ENCODE assay signal across 12 cellular contexts in genomic region chr14:94612174-94612573, GRCh38. TPM values are rescaled to one million over a fixed set of nuclear protein-coding genes. Genes with fewer than 3 reads are reported as not detected.
A peak's percentile ranks its signal among the peaks of the same experiment; 100 is the strongest.
DNase-seq lines count a peak whose midpoint lies in the region; ATAC-seq and TF ChIP-seq lines count a peak whose summit lies in the region.
"Had no signal": no experiment of that assay in that cellular context is flagged by ENCODE, and none has a peak within 500 bp of the region (broad histone marks: within the 10 kb centered on the region; RNA-seq: fewer than 3 reads in every experiment).

Gene SERPINA3, plus strand, starts transcription at chr14:94612391. Its CDS starts 2,051 bp downstream, at chr14:94614442.

- DNase-seq in AG08395 (ENCODE audit: low spot score) (peak; percentile 9), cerebellar cortex (ENCODE audit: low spot score) (peak; percentile 77), kidney epithelial cell (ENCODE audit: low read depth) (no peak), psoas muscle (no peak), AG20443 (ENCODE audit: low spot score) (no peak), kidney tubule cell (ENCODE audit: low spot score) (no peak)
- no peak for DNase-seq in effector CD4-positive, alpha-beta T cell
- DNase-seq: KG1, NCI-H2107 had no signal

- H3K4me1 ChIP-seq in psoas muscle = no peaks in the 10 kb centered on the region

- 40 to 45% (median 42%) methylated on average over 4 of the region's 4 CpGs for WGBS in psoas muscle, 3 donors

- H3K4me3 ChIP-seq in kidney epithelial cell (ENCODE audit: low read depth, low read length) = no peak within 1 kb of the TSS
- H3K4me3 ChIP-seq in psoas muscle = no peak within 1 kb of the TSS

- ATAC-seq in psoas muscle (peak in 3 of 4 donors; percentile 27 to 58 (median 42)), HG02610 (IDR thresholded peaks at IDR 0.05; ENCODE audit: unreplicated experiment) (no peak)

- H3K9me3 ChIP-seq in psoas muscle = peaks cover 4% of the 10 kb centered on the region

- TF ChIP-seq CTCF in kidney epithelial cell (IDR thresholded peaks at IDR 0.05; ENCODE audit: insufficient read depth, low read length, poor library complexity, severe bottlenecking) = no peak
- no peak for TF ChIP-seq CTCF in psoas muscle (IDR thresholded peaks at IDR 0.05)

- no peak within 1 kb of the TSS for H3K27ac ChIP-seq in psoas muscle
- H3K27ac ChIP-seq: VCaP had no signal

- H3K36me3 ChIP-seq in kidney epithelial cell (ENCODE audit: control insufficient read depth, insufficient read depth, low read length) = no peaks in the 10 kb centered on the region
- H3K36me3 ChIP-seq in psoas muscle (ENCODE audit: insufficient read depth in 1 of 2, low read depth in 1 of 2) = no peaks in the 10 kb centered on the region

- H3K27me3 ChIP-seq in kidney epithelial cell (ENCODE audit: control insufficient read depth, insufficient read depth, low read length) (no peaks in the 10 kb centered on the region), psoas muscle (ENCODE audit: insufficient read depth in 3 of 3, low read length in 2 of 3) (peaks cover 0 to 2% (median 0%) of the 10 kb centered on the region in 3 donors)

- intact Hi-C loops in psoas muscle (cut with DNase I) = no loop called here

RNA-seq across cellular contexts. Expression of gene SERPINA3, which starts in this region (rescaled TPM):
- total RNA-seq in kidney epithelial cell (33.9 and 45.3 TPM in 2 replicates), psoas muscle (1,000 to 10,000 TPM in 1 of 4 donors, 100 to 1,000 TPM in 1, 10 to 100 TPM in 1, 1 to 10 TPM in 1; 5.5 to 1,141 (median 125) TPM)
- polyA plus RNA-seq in psoas muscle = 100 to 1,000 TPM in 2 of 3 donors, 10 to 100 TPM in 1; 45.7 to 360 (median 186) TPM
- polyA plus RNA-seq: neural cell had no signal

Comparison
In these comparisons a context has a peak if more than half of its experiments do, and no peak if none do; other contexts are left out.
1. DNase-seq: peak in AG08395 (single experiment) and cerebellar cortex (single experiment); none in kidney epithelial cell (single experiment), psoas muscle (0 of 2), effector CD4-positive, alpha-beta T cell (single experiment), AG20443 (single experiment) and kidney tubule cell (single experiment).